Comparison of ENCODE assay signal across 8 cellular contexts in the genomic region with DNA sequence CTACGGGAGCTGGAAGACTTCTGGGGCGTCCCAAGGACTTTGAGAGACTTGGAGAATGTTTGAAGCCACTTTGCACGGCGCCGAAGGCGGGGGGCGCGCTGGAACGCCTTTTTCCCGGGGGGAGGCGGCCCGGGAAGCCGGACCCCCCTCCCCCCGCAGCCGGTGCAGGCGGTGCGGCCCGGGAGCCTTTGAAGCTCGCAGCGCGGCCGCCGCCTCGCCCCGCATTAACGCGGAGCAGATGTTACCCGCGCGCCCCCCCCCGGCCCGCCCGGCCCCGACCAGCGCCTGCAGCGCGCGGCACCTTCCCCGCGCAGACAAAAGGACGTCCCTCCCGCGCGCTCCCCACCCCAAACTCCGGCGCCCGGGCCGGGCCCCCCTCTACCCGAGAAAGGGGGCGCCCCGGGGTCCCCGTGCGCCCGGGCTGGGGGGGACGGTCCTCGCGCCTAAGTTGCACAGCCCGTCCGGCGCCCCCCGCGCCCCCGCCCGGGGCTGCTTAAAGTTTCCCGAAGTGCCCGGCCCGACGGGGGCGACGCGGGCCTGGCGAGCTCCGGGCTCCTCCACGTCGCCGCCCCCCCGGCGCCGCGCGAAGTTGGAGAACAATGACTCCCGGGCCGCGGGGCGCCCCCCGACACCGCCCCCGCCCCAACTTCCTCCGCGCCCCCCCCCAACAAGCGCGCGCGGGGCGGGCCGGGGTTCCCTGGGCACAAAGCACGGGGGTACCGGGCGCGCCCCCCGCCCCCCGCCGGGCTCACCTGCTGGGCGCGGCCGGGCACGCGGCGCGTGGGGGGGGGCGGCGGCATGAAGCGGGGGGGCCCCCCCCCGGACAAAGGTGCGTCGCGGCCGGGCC. TPM values are rescaled to one million over a fixed set of nuclear protein-coding genes. Genes with fewer than 3 reads are reported as not detected.
DNase-seq lines count a peak whose midpoint lies in the region; ATAC-seq and TF ChIP-seq lines count a peak whose summit lies in the region.

No MANE protein-coding gene starts in this region.

- no peak for TF ChIP-seq CTCF in neutrophil (IDR thresholded peaks at IDR 0.05)

- peaks cover 7 to 17% of the 10 kb centered on the region in 2 experiments for H3K4me1 ChIP-seq in neutrophil (ENCODE audit: control insufficient read depth in 1 of 2, insufficient read depth in 1 of 2, low read depth in 1 of 2, low read length in 1 of 2)

- H3K27ac ChIP-seq in neutrophil, result no peak overlapping the region

- ATAC-seq in GM19397 (IDR thresholded peaks at IDR 0.05; ENCODE audit: unreplicated experiment), result no peak
- no peak for ATAC-seq in HG03095 (IDR thresholded peaks at IDR 0.05; ENCODE audit: unreplicated experiment)

- H3K4me3 ChIP-seq in GM08714 (ENCODE audit: low read length), result peak overlapping the region; percentile 75
- H3K4me3 ChIP-seq in MG63, result peak overlapping the region; percentile 63
- peak overlapping the region; percentile 34 to 63 for H3K4me3 ChIP-seq in neutrophil (ENCODE audit: low read depth in 1 of 2, low read length in 1 of 2)

- peak; percentile 24 for DNase-seq in MG63
- peak; percentile 59 to 64 for DNase-seq in activated T-cell treated with anti-CD3 and anti-CD28 coated beads, Interleukin-2, amount 50 U/mL, for 48 hours
- DNase-seq in fibroblast of peridontal ligament (ENCODE audit: extremely low read depth), result peak; percentile 9
- DNase-seq in OCI-M2 (lab: John Stamatoyannopoulos, UW; ENCODE audit: unreplicated experiment), result no peak

- H3K9me3 ChIP-seq in MG63 (no peaks in the 10 kb centered on the region), neutrophil (no peaks in the 10 kb centered on the region)

- H3K27me3 ChIP-seq in MG63 (no peaks in the 10 kb centered on the region), neutrophil (peaks cover 22% of the 10 kb centered on the region)

- H3K36me3 ChIP-seq in MG63 (peaks cover 10% of the 10 kb centered on the region; the same call in 1 of the 2 replicates), neutrophil (no peaks in the 10 kb centered on the region)

RNA-seq across cellular contexts. Expression of a gene that starts 0.6 kb away (rescaled TPM):
- 78.5 and 135 TPM in 2 replicates for total RNA-seq in MG63 (2014; rRNA removed; shearing (Covaris generic); ENCODE audit: low replicate concordance)

RNA-seq across cellular contexts. Expression of a gene that starts 46.5 kb away (rescaled TPM):
- total RNA-seq in MG63 (2014; rRNA removed; shearing (Covaris generic); ENCODE audit: low replicate concordance), result 59.5 and 192 TPM in 2 replicates

RNA-seq across cellular contexts. Expression of a gene that starts 59.1 kb away (rescaled TPM):
- 75.8 and 119 TPM in 2 replicates for total RNA-seq in MG63 (2014; rRNA removed; shearing (Covaris generic); ENCODE audit: low replicate concordance)
